9 cellular contexts compared by ENCODE assay signal in genomic region chr11:13338437-13339069, GRCh38.
DNase-seq lines count a peak whose midpoint lies in the region; FAIRE-seq and TF ChIP-seq lines count a peak whose summit lies in the region.
"Had no signal": no experiment of that assay in that cellular context is flagged by ENCODE, and none has a peak within 500 bp of the region (broad histone marks: within the 10 kb centered on the region; RNA-seq: fewer than 3 reads in every experiment).

No MANE protein-coding gene starts in this region.

- CTCF ChIA-PET in RWPE1 (lab: Yijun Ruan, JAX) (interaction anchor here (3.4 kb wide), 1 partner anchor 128 kb away, joined by 19 read pairs; no protein-coding TSS in a partner anchor), endothelial cell of umbilical vein (lab: Charles Lee) (interaction anchor here (0.6 to 8.2 kb wide), 13 partner anchors 17 to 375 kb away, joined by 3 to 136 read pairs (median 4); no protein-coding TSS in a partner anchor)

- 80 to 81% methylated on average over 8 of the region's 8 CpGs for WGBS in sigmoid colon, 2 donors
- WGBS in H9 (ENCODE audit: extremely low coverage, insufficient read length, low lambda C conversion rate) = no CpG with 5 or more reads among the region's 8 CpGs

- DNase-seq in GM03348 (ENCODE audit: low spot score) (peak; percentile 73), RWPE1 (ENCODE audit: low spot score) (peak; percentile 55), endothelial cell of umbilical vein (ENCODE audit: low read depth, low spot score) (no peak), sigmoid colon (no peak), NCI-H146 (lab: John Stamatoyannopoulos, UW) (no peak), H9 (no peak), superior temporal gyrus (ENCODE audit: extremely low spot score) (no peak), NCI-H1436 (lab: John Stamatoyannopoulos, UW) (no peak)

- H3K56ac ChIP-seq in H9 (ENCODE audit: insufficient read length, low read depth, low read length) = no peak overlapping the region

- no peak overlapping the region for H4K91ac ChIP-seq in H9 (ENCODE audit: insufficient read length, low read depth, low read length)

- H2BK15ac ChIP-seq in H9 (ENCODE audit: low read depth, low read length) = no peak overlapping the region

- H3K36me3 ChIP-seq in endothelial cell of umbilical vein (ENCODE audit: control insufficient read depth in 2 of 2, extremely low read depth in 1 of 2, insufficient read depth in 2 of 2, low read length in 2 of 2) (no peaks in the 10 kb centered on the region), sigmoid colon (no peaks in the 10 kb centered on the region)

- H4K5ac ChIP-seq in H9 (ENCODE audit: insufficient read length, low read depth, low read length) = no peak overlapping the region

- peak overlapping the region; percentile 32 for H2AFZ ChIP-seq in endothelial cell of umbilical vein (ENCODE audit: low read depth, low read length)
- H2AFZ ChIP-seq in H9 (ENCODE audit: low read length) = no peak overlapping the region

- H3K27ac ChIP-seq in RWPE1 = peak overlapping the region; percentile 74
- H3K27ac ChIP-seq in endothelial cell of umbilical vein (ENCODE audit: insufficient read depth, low read depth, low read length) = peak overlapping the region; percentile 76
- peak overlapping the region in 3 of 4 donors; percentile 1 to 62 (median 50) for H3K27ac ChIP-seq in sigmoid colon
- H3K27ac ChIP-seq in H9 (ENCODE audit: insufficient read length, low read depth, low read length) = no peak overlapping the region
- H3K27ac ChIP-seq: neutrophil had no signal

- POLR2A ChIA-PET in RWPE1 (lab: Yijun Ruan, JAX; ENCODE audit: low non-redundant PET) (interaction anchor here (0.6 kb wide), 1 partner anchor 134 kb away, joined by 6 read pairs; no protein-coding TSS in a partner anchor), endothelial cell of umbilical vein (lab: Charles Lee) (no interaction called here)

- H2AK5ac ChIP-seq in H9 (ENCODE audit: insufficient read length, low read length) = no peak overlapping the region

- no peaks in the 10 kb centered on the region for H3K27me3 Mint-ChIP-seq in H9 (ENCODE audit: low read depth)

- no peaks in the 10 kb centered on the region for H3K23me2 ChIP-seq in H9 (ENCODE audit: insufficient read length, low read depth, low read length, poor library complexity, severe bottlenecking)

- TF ChIP-seq EP300 in sigmoid colon (IDR thresholded peaks at IDR 0.05) = no peak

- H2BK20ac ChIP-seq in H9 (ENCODE audit: low read depth, low read length, poor library complexity, severe bottlenecking) = no peak overlapping the region

- no peak for TF ChIP-seq POLR2A in endothelial cell of umbilical vein (IDR thresholded peaks at IDR 0.05; ENCODE audit: low read depth, low read length)
- no peak for TF ChIP-seq POLR2A in sigmoid colon (IDR thresholded peaks at IDR 0.05)

- H3K4me2 ChIP-seq in endothelial cell of umbilical vein (ENCODE audit: insufficient read depth, low read length) (peak overlapping the region; percentile 71), H9 (ENCODE audit: insufficient read depth, insufficient read length, low read length) (no peak overlapping the region)

- TF ChIP-seq CTCF in RWPE1 (conservative IDR thresholded peaks at IDR 0.05; ENCODE audit: low read depth) = no peak
- no peak for TF ChIP-seq CTCF in endothelial cell of umbilical vein (IDR thresholded peaks at IDR 0.05; ENCODE audit: extremely low read depth in 1 of 2, insufficient read depth in 1 of 2, low read depth in 1 of 2, low read length in 2 of 2)
- TF ChIP-seq CTCF in sigmoid colon (IDR thresholded peaks at IDR 0.05) = no peak
- TF ChIP-seq CTCF in H9 (conservative IDR thresholded peaks at IDR 0.05) = no peak

- H3K18ac ChIP-seq in H9 (ENCODE audit: insufficient read length, low read depth, low read length) = no peak overlapping the region

- no peaks in the 10 kb centered on the region for H3K79me1 ChIP-seq in H9 (ENCODE audit: insufficient read depth, low read depth, low read length, poor library complexity, severe bottlenecking)

- no peak overlapping the region for H3K14ac ChIP-seq in H9 (ENCODE audit: insufficient read depth, low read length)

- BruUV-seq in endothelial cell of umbilical vein (replicated peaks; lab: Mats Ljungman, UMichigan) = no TSS peak

- no peak overlapping the region for H3K4me3 Mint-ChIP-seq in H9

- H3K4me1 Mint-ChIP-seq in H9 = peaks cover 7 to 18% of the 10 kb centered on the region in 2 experiments

- no peaks in the 10 kb centered on the region for H3K36me3 Mint-ChIP-seq in H9 (ENCODE audit: insufficient read depth in 1 of 3, low read depth in 3 of 3)

- H3K9ac ChIP-seq in endothelial cell of umbilical vein (replicated peaks; ENCODE audit: extremely low read depth, insufficient read depth, low read length) (peak overlapping the region; percentile 70), H9 (ENCODE audit: extremely low read depth, insufficient read length, low read length) (no peak overlapping the region)

- no peak overlapping the region for H2BK5ac ChIP-seq in H9 (ENCODE audit: insufficient read length, low read length)

- H4K20me1 ChIP-seq in endothelial cell of umbilical vein (replicated peaks; ENCODE audit: control insufficient read depth, extremely low read depth, insufficient read depth, low read length) (no peaks in the 10 kb centered on the region), H9 (ENCODE audit: control insufficient read depth, insufficient read depth, insufficient read length) (no peaks in the 10 kb centered on the region)

- no peak overlapping the region for H2BK12ac ChIP-seq in H9 (ENCODE audit: insufficient read length, low read depth, low read length)

- intact Hi-C loops in endothelial cell of umbilical vein (cut with micrococcal nuclease) = loop anchor here (1.0 to 5.0 kb wide), 5 partner anchors 62 to 236 kb away; partner anchors contain the start of genes BMAL1 and BTBD10
- intact Hi-C loops in sigmoid colon (cut with DNase I) = loop anchor here (2.0 to 10.0 kb wide), 2 partner anchors 62 to 126 kb away; partner anchors contain the start of genes BMAL1 and BTBD10

- H2BK120ac ChIP-seq in H9 (ENCODE audit: low read depth, low read length, poor library complexity, severe bottlenecking) = no peak overlapping the region

- peaks cover 20% of the 10 kb centered on the region for H3K4me1 ChIP-seq in endothelial cell of umbilical vein (ENCODE audit: control insufficient read depth, extremely low read depth, insufficient read depth, low read length)
- peaks cover 0 to 45% (median 27%) of the 10 kb centered on the region in 4 donors for H3K4me1 ChIP-seq in sigmoid colon
- H3K4me1 ChIP-seq in H9 (ENCODE audit: insufficient read depth, low read length) = no peaks in the 10 kb centered on the region

- no peak overlapping the region for H4K8ac ChIP-seq in H9 (replicated peaks; ENCODE audit: insufficient read length, low read depth, low read length)

- no peak overlapping the region for H3K23ac ChIP-seq in H9 (ENCODE audit: insufficient read length, low read depth, low read length)

- H3K4me3 ChIP-seq in endothelial cell of umbilical vein (replicated peaks in 1 of 3; ENCODE audit: insufficient read depth in 1 of 3, low read depth in 1 of 3, low read length in 3 of 3) (peak overlapping the region in 1 of 3 experiments; percentile 53), sigmoid colon (peak overlapping the region in 3 of 4 donors; percentile 6 to 26 (median 23))

- no peak for FAIRE-seq in endothelial cell of umbilical vein (lab: Jason Lieb, UNC)

- H3K9me3 Mint-ChIP-seq in H9 = peaks cover 0 to 2% of the 10 kb centered on the region in 2 experiments; a peak in 2 of 5 replicates

- peak overlapping the region in 1 of 3 experiments; percentile 74; a peak in 1 of 7 replicates for H3K27ac Mint-ChIP-seq in H9

- H3K9me1 ChIP-seq in endothelial cell of umbilical vein (replicated peaks; ENCODE audit: control insufficient read depth, extremely low read depth, insufficient read depth, low read length) = no peaks in the 10 kb centered on the region

- H3T11ph ChIP-seq in H9 (ENCODE audit: low read length) = no peak overlapping the region

- H3K79me2 ChIP-seq in endothelial cell of umbilical vein (ENCODE audit: control insufficient read depth, insufficient read depth, low read length) (no peaks in the 10 kb centered on the region), H9 (ENCODE audit: insufficient read depth, low read length) (no peaks in the 10 kb centered on the region)

- H3K4ac ChIP-seq in H9 (ENCODE audit: low read depth, low read length) = no peak overlapping the region

- dilution Hi-C loops in endothelial cell of umbilical vein (cut with MboI; ENCODE audit: extremely low pct_ligation_motif_present, low sequenced_read_pairs) = no loop called here

- H3K27me3 ChIP-seq in endothelial cell of umbilical vein (ENCODE audit: control insufficient read depth in 2 of 2, insufficient read depth in 2 of 2, low read length in 2 of 2) (no peaks in the 10 kb centered on the region), sigmoid colon (no peaks in the 10 kb centered on the region), H9 (ENCODE audit: insufficient read depth, low read length) (no peaks in the 10 kb centered on the region)
- H3K27me3 ChIP-seq: neutrophil had no signal

- H3K9me3 ChIP-seq in endothelial cell of umbilical vein (replicated peaks; ENCODE audit: control insufficient read depth, insufficient read depth, low read length) (no peaks in the 10 kb centered on the region), sigmoid colon (no peaks in the 10 kb centered on the region), H9 (ENCODE audit: control insufficient read depth, low read depth, low read length) (no peaks in the 10 kb centered on the region)
- H3K9me3 ChIP-seq: neutrophil had no signal

TF ChIP-seq in endothelial cell of umbilical vein, 7 proteins besides CTCF, POLR2A, EP300 and RAD21:
- TF ChIP-seq, protein P1, sequence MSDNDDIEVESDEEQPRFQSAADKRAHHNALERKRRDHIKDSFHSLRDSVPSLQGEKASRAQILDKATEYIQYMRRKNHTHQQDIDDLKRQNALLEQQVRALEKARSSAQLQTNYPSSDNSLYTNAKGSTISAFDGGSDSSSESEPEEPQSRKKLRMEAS (IDR thresholded peaks at IDR 0.05; ENCODE audit: insufficient read depth, insufficient read length) = no peak
- peak; percentile 35 for TF ChIP-seq POLR2AphosphoS5 (IDR thresholded peaks at IDR 0.05; ENCODE audit: insufficient read depth, low read depth, low read length)

Comparison
In these comparisons a context has a peak if more than half of its experiments do, and no peak if none do; other contexts are left out.
1. DNase-seq: peak in GM03348 (single experiment) and RWPE1 (single experiment); none in endothelial cell of umbilical vein (single experiment), sigmoid colon (single experiment), NCI-H146 (single experiment), H9 (single experiment), superior temporal gyrus (single experiment) and NCI-H1436 (single experiment).